In the genomic region with DNA sequence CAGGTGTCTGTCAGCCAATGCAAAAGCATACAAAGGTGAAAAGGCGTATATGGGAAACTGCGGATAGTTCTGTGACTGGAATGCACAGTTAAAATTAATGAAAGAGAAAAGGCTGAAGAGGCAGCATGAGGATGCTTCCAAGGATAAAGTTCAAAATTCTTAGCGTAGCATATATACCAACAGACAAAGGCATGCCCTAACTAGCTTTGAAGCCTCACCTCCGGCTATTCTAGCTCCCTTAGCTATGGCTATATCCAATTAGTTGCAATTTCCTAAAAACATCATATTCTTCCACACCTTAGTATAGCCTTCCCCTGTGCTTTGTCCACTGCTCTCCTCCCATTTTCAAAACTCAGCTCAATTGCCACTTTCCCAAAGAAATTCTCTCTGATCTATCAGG, we compare ENCODE assay signal across 8 cellular contexts. TPM values are rescaled to one million over a fixed set of nuclear protein-coding genes. Genes with fewer than 3 reads are reported as not detected.
DNase-seq lines count a peak whose midpoint lies in the region; ATAC-seq and TF ChIP-seq lines count a peak whose summit lies in the region.

No MANE protein-coding gene starts in this region.

- TF ChIP-seq CTCF in CD8-positive, alpha-beta T cell (IDR thresholded peaks at IDR 0.05), result no peak
- no peak for TF ChIP-seq CTCF in OCI-LY3 (IDR thresholded peaks at IDR 0.05; ENCODE audit: low read depth, low read length)
- TF ChIP-seq CTCF in epithelial cell of esophagus (IDR thresholded peaks at IDR 0.05; ENCODE audit: insufficient read depth, low read depth, low read length, missing control alignments), result no peak
- no peak for TF ChIP-seq CTCF in osteocyte (IDR thresholded peaks at IDR 0.05)

- H3K27me3 ChIP-seq in CD8-positive, alpha-beta T cell (ENCODE audit: insufficient read depth, low read length), result no peaks in the 10 kb centered on the region
- no peaks in the 10 kb centered on the region for H3K27me3 ChIP-seq in OCI-LY3 (ENCODE audit: low read depth, low read length)

- no peaks in the 10 kb centered on the region for H3K9me3 Mint-ChIP-seq in CD8-positive, alpha-beta T cell
- H3K9me3 Mint-ChIP-seq in osteocyte (ENCODE audit: unreplicated experiment), result no peaks in the 10 kb centered on the region

- CTCF ChIA-PET in CD8-positive, alpha-beta T cell (lab: Charles Lee), result interaction anchor here (0.6 to 1.2 kb wide), 2 partner anchors 42 to 288 kb away, joined by 3 to 4 read pairs; no protein-coding TSS in a partner anchor

- no peak for DNase-seq in CD8-positive, alpha-beta T cell
- DNase-seq in epithelial cell of esophagus (ENCODE audit: low read depth) (peak; percentile 63), osteocyte (ENCODE audit: extremely low spot score, unreplicated experiment) (no peak), T-helper 9 cell (no peak)

- H3K27me3 Mint-ChIP-seq in CD8-positive, alpha-beta T cell (ENCODE audit: low read depth), result no peaks in the 10 kb centered on the region
- no peaks in the 10 kb centered on the region for H3K27me3 Mint-ChIP-seq in osteocyte (ENCODE audit: unreplicated experiment)

- no peak overlapping the region for H3K27ac ChIP-seq in CD8-positive, alpha-beta T cell (ENCODE audit: low read depth, low read length)
- H3K27ac ChIP-seq in OCI-LY3 (ENCODE audit: low read length), result peak overlapping the region; percentile 67

- peaks cover 5% of the 10 kb centered on the region for H3K36me3 ChIP-seq in CD8-positive, alpha-beta T cell (ENCODE audit: insufficient read depth, low read length)
- peaks cover 32% of the 10 kb centered on the region for H3K36me3 ChIP-seq in OCI-LY3 (replicated peaks; ENCODE audit: low read depth, low read length)

- ATAC-seq in CD8-positive, alpha-beta T cell, result no peak
- no peak for ATAC-seq in GM21528 (IDR thresholded peaks at IDR 0.05; ENCODE audit: low FRiP score, unreplicated experiment)
- no peak for ATAC-seq in HG02610 (IDR thresholded peaks at IDR 0.05; ENCODE audit: unreplicated experiment)
- no peak for ATAC-seq in GM18502 (IDR thresholded peaks at IDR 0.05; ENCODE audit: poor library complexity, unreplicated experiment)

- peaks cover 36% of the 10 kb centered on the region for H3K36me3 Mint-ChIP-seq in CD8-positive, alpha-beta T cell
- peaks cover 24% of the 10 kb centered on the region for H3K36me3 Mint-ChIP-seq in osteocyte (ENCODE audit: unreplicated experiment)

- H3K4me1 Mint-ChIP-seq in CD8-positive, alpha-beta T cell (ENCODE audit: low read depth), result peaks cover 57% of the 10 kb centered on the region
- peaks cover 42% of the 10 kb centered on the region for H3K4me1 Mint-ChIP-seq in osteocyte (ENCODE audit: unreplicated experiment)

- H3K4me3 ChIP-seq in CD8-positive, alpha-beta T cell (ENCODE audit: low read depth, low read length), result no peak overlapping the region
- peak overlapping the region; percentile 91 for H3K4me3 ChIP-seq in OCI-LY3 (ENCODE audit: low read length)
- peak overlapping the region; percentile 97 for H3K4me3 ChIP-seq in epithelial cell of esophagus (ENCODE audit: low read length)

- peak overlapping the region; percentile 98 for H3K4me2 ChIP-seq in OCI-LY3 (ENCODE audit: low read length)

- peak overlapping the region; percentile 92 for H3K9ac ChIP-seq in OCI-LY3 (ENCODE audit: low read length)

- H4K20me1 ChIP-seq in OCI-LY3 (ENCODE audit: insufficient read depth, low read length), result peaks cover 26% of the 10 kb centered on the region

- no peaks in the 10 kb centered on the region for H3K9me3 ChIP-seq in CD8-positive, alpha-beta T cell (ENCODE audit: low read length)
- no peaks in the 10 kb centered on the region for H3K9me3 ChIP-seq in OCI-LY3 (ENCODE audit: insufficient read depth, low read length)

- POLR2A ChIA-PET in CD8-positive, alpha-beta T cell (lab: Charles Lee), result interaction anchor here (1.5 to 1.9 kb wide), 2 partner anchors 11 to 21 kb away, joined by 6 to 11 read pairs; no protein-coding TSS in a partner anchor

- peak overlapping the region; percentile 96 for H3K27ac Mint-ChIP-seq in CD8-positive, alpha-beta T cell
- H3K27ac Mint-ChIP-seq in osteocyte (ENCODE audit: unreplicated experiment), result peak overlapping the region; percentile 96

- H2AFZ ChIP-seq in OCI-LY3 (ENCODE audit: low read depth, low read length), result no peak overlapping the region

- H3K79me2 ChIP-seq in OCI-LY3 (ENCODE audit: low read length), result peaks cover 90% of the 10 kb centered on the region

- peaks cover 51% of the 10 kb centered on the region for H3K4me1 ChIP-seq in CD8-positive, alpha-beta T cell (ENCODE audit: insufficient read depth, low read length)
- H3K4me1 ChIP-seq in OCI-LY3 (ENCODE audit: low read length), result peaks cover 30% of the 10 kb centered on the region

- H3K4me3 Mint-ChIP-seq in CD8-positive, alpha-beta T cell, result peak overlapping the region; percentile 96
- peak overlapping the region; percentile 91 for H3K4me3 Mint-ChIP-seq in osteocyte (ENCODE audit: unreplicated experiment)

- intact Hi-C loops in CD8-positive, alpha-beta T cell (cut with DNase I, micrococcal nuclease), result loop anchor here in 1 of 2 experiments (2.0 to 10.0 kb wide), 3 partner anchors 53 to 473 kb away; a partner anchor contains a TSS

RNA-seq across cellular contexts. Expression of a gene that starts 1.4 kb away (rescaled TPM):
- 100 to 1,000 TPM; 170 to 172 TPM for total RNA-seq in CD8-positive, alpha-beta T cell
- total RNA-seq in osteocyte, result 132 and 139 TPM in 2 replicates

RNA-seq across cellular contexts. Expression of a gene that starts 22.2 kb away (rescaled TPM):
- 10 to 100 TPM; 22.3 to 25.1 TPM for total RNA-seq in CD8-positive, alpha-beta T cell
- 29.8 and 31.8 TPM in 2 replicates for total RNA-seq in osteocyte

RNA-seq across cellular contexts. Expression of a gene that starts 52.8 kb away (rescaled TPM):
- total RNA-seq in CD8-positive, alpha-beta T cell, result 10 to 100 TPM; 29.2 to 30.0 TPM
- 22.4 and 23.0 TPM in 2 replicates for total RNA-seq in osteocyte
